Comparison of ENCODE assay signal across 2 cellular contexts in the genomic region with DNA sequence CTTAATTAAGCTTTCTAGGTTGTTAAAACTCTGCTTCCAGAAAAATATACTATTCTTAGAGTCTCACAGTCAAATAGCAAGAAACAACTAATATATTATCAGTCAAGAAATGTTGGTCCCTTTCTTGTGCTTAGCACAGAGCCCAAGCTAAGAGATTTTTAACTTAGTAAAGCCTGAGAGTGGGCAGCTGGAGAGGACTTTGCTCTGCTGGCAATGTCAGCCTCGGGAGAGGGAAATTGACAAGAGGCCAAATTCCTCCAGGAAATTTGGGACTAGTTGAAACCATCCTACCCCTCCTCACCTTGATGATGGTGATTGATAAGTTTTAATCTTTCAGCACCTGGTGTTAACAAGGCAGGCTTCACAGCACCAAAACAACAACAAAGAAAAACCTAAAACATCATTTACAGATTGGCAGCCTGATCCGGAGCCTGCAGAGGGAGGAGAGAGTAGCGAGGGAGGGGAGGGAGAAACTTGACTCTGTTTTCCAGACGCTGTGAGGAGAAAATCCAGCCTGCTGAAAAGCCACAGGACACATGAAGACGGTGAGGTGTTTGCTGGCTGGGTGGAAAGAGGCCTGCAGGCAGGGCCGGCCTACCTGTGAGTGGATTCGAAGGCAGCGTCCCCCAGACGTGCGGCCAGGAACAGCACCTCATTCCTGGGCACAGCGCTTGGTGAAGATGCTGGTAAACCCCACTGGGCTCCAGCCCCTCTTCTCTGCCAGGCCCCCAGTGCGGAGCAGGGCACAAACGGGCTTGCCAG.
TF ChIP-seq lines count a peak whose summit lies in the region.

No MANE protein-coding gene starts in this region.

TF ChIP-seq in H1, 55 proteins besides CTCF, POLR2A, EP300 and RAD21 (continued from another document):
- TF ChIP-seq, protein P1, sequence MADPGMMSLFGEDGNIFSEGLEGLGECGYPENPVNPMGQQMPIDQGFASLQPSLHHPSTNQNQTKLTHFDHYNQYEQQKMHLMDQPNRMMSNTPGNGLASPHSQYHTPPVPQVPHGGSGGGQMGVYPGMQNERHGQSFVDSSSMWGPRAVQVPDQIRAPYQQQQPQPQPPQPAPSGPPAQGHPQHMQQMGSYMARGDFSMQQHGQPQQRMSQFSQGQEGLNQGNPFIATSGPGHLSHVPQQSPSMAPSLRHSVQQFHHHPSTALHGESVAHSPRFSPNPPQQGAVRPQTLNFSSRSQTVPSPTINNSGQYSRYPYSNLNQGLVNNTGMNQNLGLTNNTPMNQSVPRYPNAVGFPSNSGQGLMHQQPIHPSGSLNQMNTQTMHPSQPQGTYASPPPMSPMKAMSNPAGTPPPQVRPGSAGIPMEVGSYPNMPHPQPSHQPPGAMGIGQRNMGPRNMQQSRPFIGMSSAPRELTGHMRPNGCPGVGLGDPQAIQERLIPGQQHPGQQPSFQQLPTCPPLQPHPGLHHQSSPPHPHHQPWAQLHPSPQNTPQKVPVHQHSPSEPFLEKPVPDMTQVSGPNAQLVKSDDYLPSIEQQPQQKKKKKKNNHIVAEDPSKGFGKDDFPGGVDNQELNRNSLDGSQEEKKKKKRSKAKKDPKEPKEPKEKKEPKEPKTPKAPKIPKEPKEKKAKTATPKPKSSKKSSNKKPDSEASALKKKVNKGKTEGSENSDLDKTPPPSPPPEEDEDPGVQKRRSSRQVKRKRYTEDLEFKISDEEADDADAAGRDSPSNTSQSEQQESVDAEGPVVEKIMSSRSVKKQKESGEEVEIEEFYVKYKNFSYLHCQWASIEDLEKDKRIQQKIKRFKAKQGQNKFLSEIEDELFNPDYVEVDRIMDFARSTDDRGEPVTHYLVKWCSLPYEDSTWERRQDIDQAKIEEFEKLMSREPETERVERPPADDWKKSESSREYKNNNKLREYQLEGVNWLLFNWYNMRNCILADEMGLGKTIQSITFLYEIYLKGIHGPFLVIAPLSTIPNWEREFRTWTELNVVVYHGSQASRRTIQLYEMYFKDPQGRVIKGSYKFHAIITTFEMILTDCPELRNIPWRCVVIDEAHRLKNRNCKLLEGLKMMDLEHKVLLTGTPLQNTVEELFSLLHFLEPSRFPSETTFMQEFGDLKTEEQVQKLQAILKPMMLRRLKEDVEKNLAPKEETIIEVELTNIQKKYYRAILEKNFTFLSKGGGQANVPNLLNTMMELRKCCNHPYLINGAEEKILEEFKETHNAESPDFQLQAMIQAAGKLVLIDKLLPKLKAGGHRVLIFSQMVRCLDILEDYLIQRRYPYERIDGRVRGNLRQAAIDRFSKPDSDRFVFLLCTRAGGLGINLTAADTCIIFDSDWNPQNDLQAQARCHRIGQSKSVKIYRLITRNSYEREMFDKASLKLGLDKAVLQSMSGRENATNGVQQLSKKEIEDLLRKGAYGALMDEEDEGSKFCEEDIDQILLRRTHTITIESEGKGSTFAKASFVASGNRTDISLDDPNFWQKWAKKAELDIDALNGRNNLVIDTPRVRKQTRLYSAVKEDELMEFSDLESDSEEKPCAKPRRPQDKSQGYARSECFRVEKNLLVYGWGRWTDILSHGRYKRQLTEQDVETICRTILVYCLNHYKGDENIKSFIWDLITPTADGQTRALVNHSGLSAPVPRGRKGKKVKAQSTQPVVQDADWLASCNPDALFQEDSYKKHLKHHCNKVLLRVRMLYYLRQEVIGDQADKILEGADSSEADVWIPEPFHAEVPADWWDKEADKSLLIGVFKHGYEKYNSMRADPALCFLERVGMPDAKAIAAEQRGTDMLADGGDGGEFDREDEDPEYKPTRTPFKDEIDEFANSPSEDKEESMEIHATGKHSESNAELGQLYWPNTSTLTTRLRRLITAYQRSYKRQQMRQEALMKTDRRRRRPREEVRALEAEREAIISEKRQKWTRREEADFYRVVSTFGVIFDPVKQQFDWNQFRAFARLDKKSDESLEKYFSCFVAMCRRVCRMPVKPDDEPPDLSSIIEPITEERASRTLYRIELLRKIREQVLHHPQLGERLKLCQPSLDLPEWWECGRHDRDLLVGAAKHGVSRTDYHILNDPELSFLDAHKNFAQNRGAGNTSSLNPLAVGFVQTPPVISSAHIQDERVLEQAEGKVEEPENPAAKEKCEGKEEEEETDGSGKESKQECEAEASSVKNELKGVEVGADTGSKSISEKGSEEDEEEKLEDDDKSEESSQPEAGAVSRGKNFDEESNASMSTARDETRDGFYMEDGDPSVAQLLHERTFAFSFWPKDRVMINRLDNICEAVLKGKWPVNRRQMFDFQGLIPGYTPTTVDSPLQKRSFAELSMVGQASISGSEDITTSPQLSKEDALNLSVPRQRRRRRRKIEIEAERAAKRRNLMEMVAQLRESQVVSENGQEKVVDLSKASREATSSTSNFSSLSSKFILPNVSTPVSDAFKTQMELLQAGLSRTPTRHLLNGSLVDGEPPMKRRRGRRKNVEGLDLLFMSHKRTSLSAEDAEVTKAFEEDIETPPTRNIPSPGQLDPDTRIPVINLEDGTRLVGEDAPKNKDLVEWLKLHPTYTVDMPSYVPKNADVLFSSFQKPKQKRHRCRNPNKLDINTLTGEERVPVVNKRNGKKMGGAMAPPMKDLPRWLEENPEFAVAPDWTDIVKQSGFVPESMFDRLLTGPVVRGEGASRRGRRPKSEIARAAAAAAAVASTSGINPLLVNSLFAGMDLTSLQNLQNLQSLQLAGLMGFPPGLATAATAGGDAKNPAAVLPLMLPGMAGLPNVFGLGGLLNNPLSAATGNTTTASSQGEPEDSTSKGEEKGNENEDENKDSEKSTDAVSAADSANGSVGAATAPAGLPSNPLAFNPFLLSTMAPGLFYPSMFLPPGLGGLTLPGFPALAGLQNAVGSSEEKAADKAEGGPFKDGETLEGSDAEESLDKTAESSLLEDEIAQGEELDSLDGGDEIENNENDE (IDR thresholded peaks at IDR 0.05; ENCODE audit: insufficient replicate concordance, low read length), result no peak
- no peak for TF ChIP-seq PHF8 (conservative IDR thresholded peaks at IDR 0.05; ENCODE audit: low read depth, low read length)
- TF ChIP-seq SIRT6 (IDR thresholded peaks at IDR 0.05; ENCODE audit: low read length), result no peak

TF ChIP-seq in HepG2, 621 proteins besides CTCF, POLR2A, EP300 and RAD21 (continued from another document and continues in another):
- TF ChIP-seq, protein P2, sequence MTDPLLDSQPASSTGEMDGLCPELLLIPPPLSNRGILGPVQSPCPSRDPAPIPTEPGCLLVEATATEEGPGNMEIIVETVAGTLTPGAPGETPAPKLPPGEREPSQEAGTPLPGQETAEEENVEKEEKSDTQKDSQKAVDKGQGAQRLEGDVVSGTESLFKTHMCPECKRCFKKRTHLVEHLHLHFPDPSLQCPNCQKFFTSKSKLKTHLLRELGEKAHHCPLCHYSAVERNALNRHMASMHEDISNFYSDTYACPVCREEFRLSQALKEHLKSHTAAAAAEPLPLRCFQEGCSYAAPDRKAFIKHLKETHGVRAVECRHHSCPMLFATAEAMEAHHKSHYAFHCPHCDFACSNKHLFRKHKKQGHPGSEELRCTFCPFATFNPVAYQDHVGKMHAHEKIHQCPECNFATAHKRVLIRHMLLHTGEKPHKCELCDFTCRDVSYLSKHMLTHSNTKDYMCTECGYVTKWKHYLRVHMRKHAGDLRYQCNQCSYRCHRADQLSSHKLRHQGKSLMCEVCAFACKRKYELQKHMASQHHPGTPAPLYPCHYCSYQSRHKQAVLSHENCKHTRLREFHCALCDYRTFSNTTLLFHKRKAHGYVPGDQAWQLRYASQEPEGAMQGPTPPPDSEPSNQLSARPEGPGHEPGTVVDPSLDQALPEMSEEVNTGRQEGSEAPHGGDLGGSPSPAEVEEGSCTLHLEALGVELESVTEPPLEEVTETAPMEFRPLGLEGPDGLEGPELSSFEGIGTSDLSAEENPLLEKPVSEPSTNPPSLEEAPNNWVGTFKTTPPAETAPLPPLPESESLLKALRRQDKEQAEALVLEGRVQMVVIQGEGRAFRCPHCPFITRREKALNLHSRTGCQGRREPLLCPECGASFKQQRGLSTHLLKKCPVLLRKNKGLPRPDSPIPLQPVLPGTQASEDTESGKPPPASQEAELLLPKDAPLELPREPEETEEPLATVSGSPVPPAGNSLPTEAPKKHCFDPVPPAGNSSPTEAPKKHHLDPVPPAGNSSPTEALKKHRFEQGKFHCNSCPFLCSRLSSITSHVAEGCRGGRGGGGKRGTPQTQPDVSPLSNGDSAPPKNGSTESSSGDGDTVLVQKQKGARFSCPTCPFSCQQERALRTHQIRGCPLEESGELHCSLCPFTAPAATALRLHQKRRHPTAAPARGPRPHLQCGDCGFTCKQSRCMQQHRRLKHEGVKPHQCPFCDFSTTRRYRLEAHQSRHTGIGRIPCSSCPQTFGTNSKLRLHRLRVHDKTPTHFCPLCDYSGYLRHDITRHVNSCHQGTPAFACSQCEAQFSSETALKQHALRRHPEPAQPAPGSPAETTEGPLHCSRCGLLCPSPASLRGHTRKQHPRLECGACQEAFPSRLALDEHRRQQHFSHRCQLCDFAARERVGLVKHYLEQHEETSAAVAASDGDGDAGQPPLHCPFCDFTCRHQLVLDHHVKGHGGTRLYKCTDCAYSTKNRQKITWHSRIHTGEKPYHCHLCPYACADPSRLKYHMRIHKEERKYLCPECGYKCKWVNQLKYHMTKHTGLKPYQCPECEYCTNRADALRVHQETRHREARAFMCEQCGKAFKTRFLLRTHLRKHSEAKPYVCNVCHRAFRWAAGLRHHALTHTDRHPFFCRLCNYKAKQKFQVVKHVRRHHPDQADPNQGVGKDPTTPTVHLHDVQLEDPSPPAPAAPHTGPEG (CRISPR knock-in tag; IDR thresholded peaks at IDR 0.05), result no peak
- TF ChIP-seq SP1 (IDR thresholded peaks at IDR 0.05) (no peak), SP1 (CRISPR knock-in tag; IDR thresholded peaks at IDR 0.05) (no peak), IRX3 (CRISPR knock-in tag; IDR thresholded peaks at IDR 0.05; ENCODE audit: borderline replicate concordance, low read depth) (no peak), MEIS2 (CRISPR knock-in tag; IDR thresholded peaks at IDR 0.05) (no peak), RAD51 (IDR thresholded peaks at IDR 0.05; ENCODE audit: borderline replicate concordance) (no peak), ZFX (CRISPR knock-in tag; IDR thresholded peaks at IDR 0.05; ENCODE audit: low read depth) (peak; percentile 41; the same call in 1 of the 2 replicates), HDAC1 (CRISPR knock-in tag; IDR thresholded peaks at IDR 0.05) (no peak), HMGA1 (CRISPR knock-in tag; conservative IDR thresholded peaks at IDR 0.05) (no peak), PTBP1 (IDR thresholded peaks at IDR 0.05; ENCODE audit: low read depth, low read length, poor library complexity, severe bottlenecking) (no peak), CBX2 (IDR thresholded peaks at IDR 0.05; ENCODE audit: low read depth, low read length) (no peak), CBX2 (CRISPR knock-in tag; IDR thresholded peaks at IDR 0.05; ENCODE audit: low read depth) (no peak), SP140L (CRISPR knock-in tag; IDR thresholded peaks at IDR 0.05; ENCODE audit: borderline replicate concordance) (no peak), ZNF777 (CRISPR knock-in tag; IDR thresholded peaks at IDR 0.05) (no peak), ZSCAN29 (CRISPR knock-in tag; conservative IDR thresholded peaks at IDR 0.05) (no peak), ZSCAN9 (CRISPR knock-in tag; IDR thresholded peaks at IDR 0.05; ENCODE audit: borderline replicate concordance) (no peak), NKX3-1 (CRISPR knock-in tag; IDR thresholded peaks at IDR 0.05) (no peak), ATRX (CRISPR knock-in tag; IDR thresholded peaks at IDR 0.05; ENCODE audit: borderline replicate concordance) (no peak)
- TF ChIP-seq, protein P3, sequence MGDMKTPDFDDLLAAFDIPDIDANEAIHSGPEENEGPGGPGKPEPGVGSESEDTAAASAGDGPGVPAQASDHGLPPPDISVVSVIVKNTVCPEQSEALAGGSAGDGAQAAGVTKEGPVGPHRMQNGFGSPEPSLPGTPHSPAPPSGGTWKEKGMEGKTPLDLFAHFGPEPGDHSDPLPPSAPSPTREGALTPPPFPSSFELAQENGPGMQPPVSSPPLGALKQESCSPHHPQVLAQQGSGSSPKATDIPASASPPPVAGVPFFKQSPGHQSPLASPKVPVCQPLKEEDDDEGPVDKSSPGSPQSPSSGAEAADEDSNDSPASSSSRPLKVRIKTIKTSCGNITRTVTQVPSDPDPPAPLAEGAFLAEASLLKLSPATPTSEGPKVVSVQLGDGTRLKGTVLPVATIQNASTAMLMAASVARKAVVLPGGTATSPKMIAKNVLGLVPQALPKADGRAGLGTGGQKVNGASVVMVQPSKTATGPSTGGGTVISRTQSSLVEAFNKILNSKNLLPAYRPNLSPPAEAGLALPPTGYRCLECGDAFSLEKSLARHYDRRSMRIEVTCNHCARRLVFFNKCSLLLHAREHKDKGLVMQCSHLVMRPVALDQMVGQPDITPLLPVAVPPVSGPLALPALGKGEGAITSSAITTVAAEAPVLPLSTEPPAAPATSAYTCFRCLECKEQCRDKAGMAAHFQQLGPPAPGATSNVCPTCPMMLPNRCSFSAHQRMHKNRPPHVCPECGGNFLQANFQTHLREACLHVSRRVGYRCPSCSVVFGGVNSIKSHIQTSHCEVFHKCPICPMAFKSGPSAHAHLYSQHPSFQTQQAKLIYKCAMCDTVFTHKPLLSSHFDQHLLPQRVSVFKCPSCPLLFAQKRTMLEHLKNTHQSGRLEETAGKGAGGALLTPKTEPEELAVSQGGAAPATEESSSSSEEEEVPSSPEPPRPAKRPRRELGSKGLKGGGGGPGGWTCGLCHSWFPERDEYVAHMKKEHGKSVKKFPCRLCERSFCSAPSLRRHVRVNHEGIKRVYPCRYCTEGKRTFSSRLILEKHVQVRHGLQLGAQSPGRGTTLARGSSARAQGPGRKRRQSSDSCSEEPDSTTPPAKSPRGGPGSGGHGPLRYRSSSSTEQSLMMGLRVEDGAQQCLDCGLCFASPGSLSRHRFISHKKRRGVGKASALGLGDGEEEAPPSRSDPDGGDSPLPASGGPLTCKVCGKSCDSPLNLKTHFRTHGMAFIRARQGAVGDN (CRISPR knock-in tag; IDR thresholded peaks at IDR 0.05), result peak; percentile 69
- TF ChIP-seq, protein P4, sequence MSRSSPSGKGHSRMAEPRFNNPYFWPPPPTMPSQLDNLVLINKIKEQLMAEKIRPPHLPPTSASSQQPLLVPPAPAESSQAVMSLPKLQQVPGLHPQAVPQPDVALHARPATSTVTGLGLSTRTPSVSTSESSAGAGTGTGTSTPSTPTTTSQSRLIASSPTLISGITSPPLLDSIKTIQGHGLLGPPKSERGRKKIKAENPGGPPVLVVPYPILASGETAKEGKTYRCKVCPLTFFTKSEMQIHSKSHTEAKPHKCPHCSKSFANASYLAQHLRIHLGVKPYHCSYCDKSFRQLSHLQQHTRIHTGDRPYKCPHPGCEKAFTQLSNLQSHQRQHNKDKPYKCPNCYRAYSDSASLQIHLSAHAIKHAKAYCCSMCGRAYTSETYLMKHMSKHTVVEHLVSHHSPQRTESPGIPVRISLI (CRISPR knock-in tag; IDR thresholded peaks at IDR 0.05; ENCODE audit: borderline replicate concordance), result no peak
- TF ChIP-seq, protein P5, sequence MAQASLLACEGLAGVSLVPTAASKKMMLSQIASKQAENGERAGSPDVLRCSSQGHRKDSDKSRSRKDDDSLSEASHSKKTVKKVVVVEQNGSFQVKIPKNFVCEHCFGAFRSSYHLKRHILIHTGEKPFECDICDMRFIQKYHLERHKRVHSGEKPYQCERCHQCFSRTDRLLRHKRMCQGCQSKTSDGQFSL (CRISPR knock-in tag; IDR thresholded peaks at IDR 0.05), result no peak
- TF ChIP-seq, protein P6, sequence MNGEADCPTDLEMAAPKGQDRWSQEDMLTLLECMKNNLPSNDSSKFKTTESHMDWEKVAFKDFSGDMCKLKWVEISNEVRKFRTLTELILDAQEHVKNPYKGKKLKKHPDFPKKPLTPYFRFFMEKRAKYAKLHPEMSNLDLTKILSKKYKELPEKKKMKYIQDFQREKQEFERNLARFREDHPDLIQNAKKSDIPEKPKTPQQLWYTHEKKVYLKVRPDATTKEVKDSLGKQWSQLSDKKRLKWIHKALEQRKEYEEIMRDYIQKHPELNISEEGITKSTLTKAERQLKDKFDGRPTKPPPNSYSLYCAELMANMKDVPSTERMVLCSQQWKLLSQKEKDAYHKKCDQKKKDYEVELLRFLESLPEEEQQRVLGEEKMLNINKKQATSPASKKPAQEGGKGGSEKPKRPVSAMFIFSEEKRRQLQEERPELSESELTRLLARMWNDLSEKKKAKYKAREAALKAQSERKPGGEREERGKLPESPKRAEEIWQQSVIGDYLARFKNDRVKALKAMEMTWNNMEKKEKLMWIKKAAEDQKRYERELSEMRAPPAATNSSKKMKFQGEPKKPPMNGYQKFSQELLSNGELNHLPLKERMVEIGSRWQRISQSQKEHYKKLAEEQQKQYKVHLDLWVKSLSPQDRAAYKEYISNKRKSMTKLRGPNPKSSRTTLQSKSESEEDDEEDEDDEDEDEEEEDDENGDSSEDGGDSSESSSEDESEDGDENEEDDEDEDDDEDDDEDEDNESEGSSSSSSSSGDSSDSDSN (CRISPR knock-in tag; IDR thresholded peaks at IDR 0.05), result no peak
